ENCODE assay signal across 8 cellular contexts in genomic region chr7:94510582-94511456, GRCh38. TPM values are rescaled to one million over a fixed set of nuclear protein-coding genes. Genes with fewer than 3 reads are reported as not detected.
DNase-seq lines count a peak whose midpoint lies in the region; ATAC-seq and TF ChIP-seq lines count a peak whose summit lies in the region.

No MANE protein-coding gene starts in this region.

- peak overlapping the region; percentile 98 for H3K4me2 ChIP-seq in DND-41 (ENCODE audit: insufficient read depth, low read length)

- H2AFZ ChIP-seq in DND-41 (ENCODE audit: low read depth, low read length), result peak overlapping the region; percentile 100

- in situ Hi-C loops in astrocyte of the cerebellum (cut with HindIII; ENCODE audit: low sequenced_read_pairs), result no loop called here

- TF ChIP-seq CTCF in DND-41 (IDR thresholded peaks at IDR 0.05; ENCODE audit: borderline replicate concordance, extremely low read depth, low read length, poor library complexity, severe bottlenecking) (no peak), astrocyte of the cerebellum (IDR thresholded peaks at IDR 0.05; ENCODE audit: low read depth, low read length, missing control alignments) (no peak), retinal pigment epithelial cell (conservative IDR thresholded peaks at IDR 0.05; ENCODE audit: low read depth, low read length) (no peak)

- no peaks in the 10 kb centered on the region for H3K27me3 ChIP-seq in DND-41 (ENCODE audit: insufficient read depth, low read length, poor library complexity)
- H3K27me3 ChIP-seq in SJSA1 (replicated peaks), result no peaks in the 10 kb centered on the region

- H4K20me1 ChIP-seq in DND-41 (ENCODE audit: insufficient read depth, low read length), result peaks cover 24% of the 10 kb centered on the region; the same call in 1 of the 2 replicates

- H3K4me3 ChIP-seq in DND-41 (ENCODE audit: low read depth in 1 of 2, low read length in 2 of 2) (peak overlapping the region; percentile 73 to 94), SJSA1 (peak overlapping the region; percentile 92), astrocyte of the cerebellum (ENCODE audit: low read depth, low read length) (peak overlapping the region; percentile 80), iPS-11a (ENCODE audit: low read depth, low read length) (peak overlapping the region; percentile 78), retinal pigment epithelial cell (ENCODE audit: low read length) (peak overlapping the region; percentile 72)

- H3K27ac ChIP-seq in DND-41 (ENCODE audit: low read length) (peak overlapping the region; percentile 99), KOPT-K1 (ENCODE audit: low read depth, low read length, poor library complexity, severe bottlenecking) (peak overlapping the region; percentile 92), SJSA1 (peak overlapping the region; percentile 78)

- H3K36me3 ChIP-seq in DND-41 (ENCODE audit: insufficient read depth, low read length) (peaks cover 15% of the 10 kb centered on the region), KOPT-K1 (ENCODE audit: insufficient read depth, low read length) (peaks cover 13% of the 10 kb centered on the region), SJSA1 (peaks cover 11% of the 10 kb centered on the region)

- peak overlapping the region; percentile 100 for H3K9ac ChIP-seq in DND-41 (ENCODE audit: low read depth, low read length)

- peak; percentile 61 for DNase-seq in DND-41
- peak in 1 of 2 experiments; percentile 45 for DNase-seq in SJSA1 (ENCODE audit: low read depth in 1 of 2, low spot score in 2 of 2)
- DNase-seq in astrocyte of the cerebellum (ENCODE audit: low read depth), result peak; percentile 4
- DNase-seq in retinal pigment epithelial cell (ENCODE audit: low read depth), result no peak

- peaks cover 49% of the 10 kb centered on the region for H3K4me1 ChIP-seq in DND-41 (ENCODE audit: insufficient read depth, low read length)
- H3K4me1 ChIP-seq in SJSA1 (replicated peaks), result peaks cover 20% of the 10 kb centered on the region

- no peaks in the 10 kb centered on the region for H3K9me3 ChIP-seq in DND-41 (ENCODE audit: insufficient read depth, low read length, severe bottlenecking)
- no peaks in the 10 kb centered on the region for H3K9me3 ChIP-seq in KOPT-K1 (ENCODE audit: insufficient read depth, low read length, poor library complexity, severe bottlenecking)
- no peaks in the 10 kb centered on the region; the same call in 1 of the 2 replicates for H3K9me3 ChIP-seq in SJSA1 (replicated peaks)

- ATAC-seq in DND-41 (ENCODE audit: insufficient read depth, low read depth) (peak; percentile 48), GM21723 (IDR thresholded peaks at IDR 0.05; ENCODE audit: unreplicated experiment) (peak; percentile 29), GM19455 (IDR thresholded peaks at IDR 0.05; ENCODE audit: unreplicated experiment) (no peak)

- H3K79me2 ChIP-seq in DND-41 (ENCODE audit: insufficient read depth, low read length), result peaks cover 67% of the 10 kb centered on the region

RNA-seq across cellular contexts. Expression of gene CASD1, which starts 1.2 kb away (rescaled TPM):
- total RNA-seq in SJSA1 (2014; rRNA removed; shearing (Covaris generic)), result 14.3 and 25.7 TPM in 2 replicates
